Comparison of ENCODE assay signal across 11 cellular contexts in genomic region chr10:89887406-89887805, GRCh38.
DNase-seq lines count a peak whose midpoint lies in the region; ATAC-seq lines count a peak whose summit lies in the region.
"Had no signal": no experiment of that assay in that cellular context is flagged by ENCODE, and none has a peak within 500 bp of the region (broad histone marks: within the 10 kb centered on the region; RNA-seq: fewer than 3 reads in every experiment).

No MANE protein-coding gene starts in this region.

- POLR2A ChIA-PET in naive thymus-derived CD4-positive, alpha-beta T cell (lab: Charles Lee), result interaction anchor here (0.6 kb wide), 1 partner anchor 148 kb away, joined by 4 read pairs; no protein-coding TSS in a partner anchor

- intact Hi-C loops in activated T-helper 1 cell treated with anti-CD3 and anti-CD28 coated beads, Interleukin-12 subunit alpha, Interleukin-12 subunit beta, Interleukin-2, Interleukin-4 antibody, amounts not matched to agents 30 ng/mL and 10 ng/mL and 1 ng/mL, durations not matched to agents 14 hours and 24 hours and 36 hours (cut with micrococcal nuclease), result no loop called here
- intact Hi-C loops in naive thymus-derived CD4-positive, alpha-beta T cell (cut with micrococcal nuclease), result no loop called here

- no peaks in the 10 kb centered on the region for H3K9me3 ChIP-seq in duodenal mucosa (ENCODE audit: control insufficient read depth in 1 of 2, low read length in 2 of 2)
- no peaks in the 10 kb centered on the region for H3K9me3 ChIP-seq in naive thymus-derived CD4-positive, alpha-beta T cell (ENCODE audit: control insufficient read depth in 2 of 3, low read length in 3 of 3)
- H3K9me3 ChIP-seq: prostate gland had no signal

- no peaks in the 10 kb centered on the region for H3K36me3 Mint-ChIP-seq in activated T-helper 1 cell treated with anti-CD3 and anti-CD28 coated beads, Interleukin-12 subunit alpha, Interleukin-12 subunit beta, Interleukin-2, Interleukin-4 antibody, amounts not matched to agents 30 ng/mL and 10 ng/mL and 1 ng/mL, durations not matched to agents 14 hours and 24 hours and 36 hours (ENCODE audit: low read depth)
- peaks cover 0 to 4% (median 0%) of the 10 kb centered on the region in 5 donors for H3K36me3 Mint-ChIP-seq in naive thymus-derived CD4-positive, alpha-beta T cell

- H3K4me1 Mint-ChIP-seq in activated T-helper 1 cell treated with anti-CD3 and anti-CD28 coated beads, Interleukin-12 subunit alpha, Interleukin-12 subunit beta, Interleukin-2, Interleukin-4 antibody, amounts not matched to agents 30 ng/mL and 10 ng/mL and 1 ng/mL, durations not matched to agents 14 hours and 24 hours and 36 hours (ENCODE audit: low read depth), result no peaks in the 10 kb centered on the region
- H3K4me1 Mint-ChIP-seq in naive thymus-derived CD4-positive, alpha-beta T cell, result peaks cover 0 to 2% (median 0%) of the 10 kb centered on the region in 7 donors

- H3K36me3 ChIP-seq in duodenal mucosa (ENCODE audit: control insufficient read depth in 1 of 2, insufficient read depth in 2 of 2, low read length in 2 of 2), result no peaks in the 10 kb centered on the region
- no peaks in the 10 kb centered on the region for H3K36me3 ChIP-seq in naive thymus-derived CD4-positive, alpha-beta T cell (ENCODE audit: control insufficient read depth in 2 of 3, insufficient read depth in 3 of 3, low read length in 3 of 3)
- H3K36me3 ChIP-seq: prostate gland had no signal

- no peak overlapping the region for H3K4me3 Mint-ChIP-seq in activated T-helper 1 cell treated with anti-CD3 and anti-CD28 coated beads, Interleukin-12 subunit alpha, Interleukin-12 subunit beta, Interleukin-2, Interleukin-4 antibody, amounts not matched to agents 30 ng/mL and 10 ng/mL and 1 ng/mL, durations not matched to agents 14 hours and 24 hours and 36 hours
- H3K4me3 Mint-ChIP-seq in naive thymus-derived CD4-positive, alpha-beta T cell, result no peak overlapping the region

- no peaks in the 10 kb centered on the region for H3K27me3 ChIP-seq in duodenal mucosa (ENCODE audit: control insufficient read depth in 1 of 2, insufficient read depth in 2 of 2, low read length in 2 of 2)
- no peaks in the 10 kb centered on the region for H3K27me3 ChIP-seq in naive thymus-derived CD4-positive, alpha-beta T cell (ENCODE audit: control insufficient read depth in 2 of 2, insufficient read depth in 2 of 2, low read length in 2 of 2)

- no peak overlapping the region for H3K4me3 ChIP-seq in duodenal mucosa (ENCODE audit: low read depth in 1 of 2, low read length in 2 of 2)
- no peak overlapping the region for H3K4me3 ChIP-seq in naive thymus-derived CD4-positive, alpha-beta T cell (ENCODE audit: low read length)
- H3K4me3 ChIP-seq: prostate gland had no signal

- ATAC-seq in GM18867 (IDR thresholded peaks at IDR 0.05; ENCODE audit: unreplicated experiment) (peak; percentile 69), GM21529 (IDR thresholded peaks at IDR 0.05; ENCODE audit: unreplicated experiment) (peak; percentile 48), HG03175 (IDR thresholded peaks at IDR 0.05; ENCODE audit: unreplicated experiment) (peak; percentile 60)
- ATAC-seq in naive thymus-derived CD4-positive, alpha-beta T cell, result no peak
- ATAC-seq: activated naive CD4-positive, alpha-beta T cell treated with anti-CD3 and anti-CD28 coated beads, Interleukin-2, amount 50 U/mL, for 72 hours had no signal

- no peak for DNase-seq in activated T-helper 1 cell treated with anti-CD3 and anti-CD28 coated beads, Interleukin-12 subunit alpha, Interleukin-12 subunit beta, Interleukin-2, Interleukin-4 antibody, amounts not matched to agents 30 ng/mL and 10 ng/mL and 1 ng/mL, durations not matched to agents 14 hours and 24 hours and 36 hours (ENCODE audit: low spot score)
- DNase-seq in naive thymus-derived CD4-positive, alpha-beta T cell, result no peak
- no peak for DNase-seq in activated naive CD4-positive, alpha-beta T cell treated with Interleukin-2 at 50 U/mL for 16 hours
- DNase-seq in anterior cingulate cortex (lab: John Stamatoyannopoulos, UW), result no peak
- DNase-seq: GOT3 had no signal

- no peak overlapping the region for H3K27ac Mint-ChIP-seq in activated T-helper 1 cell treated with anti-CD3 and anti-CD28 coated beads, Interleukin-12 subunit alpha, Interleukin-12 subunit beta, Interleukin-2, Interleukin-4 antibody, amounts not matched to agents 30 ng/mL and 10 ng/mL and 1 ng/mL, durations not matched to agents 14 hours and 24 hours and 36 hours
- no peak overlapping the region for H3K27ac Mint-ChIP-seq in naive thymus-derived CD4-positive, alpha-beta T cell
- H3K27ac Mint-ChIP-seq: activated naive CD4-positive, alpha-beta T cell treated with anti-CD3 and anti-CD28 coated beads, Interleukin-2, amount 50 U/mL, for 72 hours had no signal

- H3K9me3 Mint-ChIP-seq in activated T-helper 1 cell treated with anti-CD3 and anti-CD28 coated beads, Interleukin-12 subunit alpha, Interleukin-12 subunit beta, Interleukin-2, Interleukin-4 antibody, amounts not matched to agents 30 ng/mL and 10 ng/mL and 1 ng/mL, durations not matched to agents 14 hours and 24 hours and 36 hours, result no peaks in the 10 kb centered on the region
- H3K9me3 Mint-ChIP-seq in naive thymus-derived CD4-positive, alpha-beta T cell, result peaks cover 0 to 14% (median 0%) of the 10 kb centered on the region in 11 donors

- no peak overlapping the region for H3K9ac ChIP-seq in duodenal mucosa (ENCODE audit: low read depth in 1 of 2, low read length in 2 of 2)

- no peaks in the 10 kb centered on the region for H3K4me1 ChIP-seq in duodenal mucosa (ENCODE audit: control insufficient read depth in 1 of 2, insufficient read depth in 2 of 2, low read length in 2 of 2)
- H3K4me1 ChIP-seq in naive thymus-derived CD4-positive, alpha-beta T cell (ENCODE audit: control insufficient read depth in 2 of 2, insufficient read depth in 2 of 2, low read length in 2 of 2), result no peaks in the 10 kb centered on the region
- H3K4me1 ChIP-seq: prostate gland had no signal

- CTCF ChIA-PET in naive thymus-derived CD4-positive, alpha-beta T cell (lab: Charles Lee), result no interaction called here

- H3K27me3 Mint-ChIP-seq in activated T-helper 1 cell treated with anti-CD3 and anti-CD28 coated beads, Interleukin-12 subunit alpha, Interleukin-12 subunit beta, Interleukin-2, Interleukin-4 antibody, amounts not matched to agents 30 ng/mL and 10 ng/mL and 1 ng/mL, durations not matched to agents 14 hours and 24 hours and 36 hours (ENCODE audit: insufficient read depth), result peaks cover 16% of the 10 kb centered on the region
- peaks cover 23 to 41% (median 29%) of the 10 kb centered on the region in 5 donors for H3K27me3 Mint-ChIP-seq in naive thymus-derived CD4-positive, alpha-beta T cell

- peak overlapping the region; percentile 7 for H3K27ac ChIP-seq in duodenal mucosa (ENCODE audit: low read depth, low read length)
- no peak overlapping the region for H3K27ac ChIP-seq in naive thymus-derived CD4-positive, alpha-beta T cell (ENCODE audit: low read depth, low read length)
- H3K27ac ChIP-seq: prostate gland had no signal
